In genomic region chr11:92967178-92967577, GRCh38 we compare ENCODE assay signal across 31 cellular contexts. TPM values are rescaled to one million over a fixed set of nuclear protein-coding genes. Genes with fewer than 3 reads are reported as not detected.
"Had no signal": no experiment of that assay in that cellular context is flagged by ENCODE, and none has a peak within 500 bp of the region (broad histone marks: within the 10 kb centered on the region; RNA-seq: fewer than 3 reads in every experiment).

No MANE protein-coding gene starts in this region.

- H3K4me3 Mint-ChIP-seq: activated CD8-positive, alpha-beta T cell treated with anti-CD3 and anti-CD28 coated beads, Interleukin-2, amount 10 ng/mL, durations not matched to agents 7 days and 5 days; activated naive CD4-positive, alpha-beta T cell treated with anti-CD3 and anti-CD28 coated beads, Interleukin-2, amount 10 ng/mL, durations not matched to agents 7 days and 5 days; activated naive CD8-positive, alpha-beta T cell treated with anti-CD3 and anti-CD28 coated beads, Interleukin-2, amount 10 ng/mL, durations not matched to agents 7 days and 5 days; T-helper 1 cell treated with Interleukin-12 subunit alpha and Interleukin-12 subunit beta and Interleukin-4 antibody, amounts not matched to agents 30 μg/mL and 1 μg/mL, for 36 hours; T-helper 2 cell treated with Interferon-gamma antibody and Interleukin-4, amounts not matched to agents 5 μg/mL and 100 μg/mL, for 36 hours; WTC11 had no signal

- H3K4me1 Mint-ChIP-seq: activated naive CD4-positive, alpha-beta T cell treated with anti-CD3 and anti-CD28 coated beads, Interleukin-2, amount 10 ng/mL, durations not matched to agents 7 days and 5 days; activated naive CD8-positive, alpha-beta T cell treated with anti-CD3 and anti-CD28 coated beads, Interleukin-2, amount 10 ng/mL, durations not matched to agents 7 days and 5 days had no signal

- H3K27ac Mint-ChIP-seq: activated CD8-positive, alpha-beta T cell treated with anti-CD3 and anti-CD28 coated beads, Interleukin-2, amount 10 ng/mL, durations not matched to agents 7 days and 5 days; activated naive CD4-positive, alpha-beta T cell treated with anti-CD3 and anti-CD28 coated beads, Interleukin-2, amount 10 ng/mL, durations not matched to agents 7 days and 5 days; activated naive CD8-positive, alpha-beta T cell treated with anti-CD3 and anti-CD28 coated beads, Interleukin-2, amount 10 ng/mL, durations not matched to agents 7 days and 5 days; T-helper 1 cell treated with Interleukin-12 subunit alpha and Interleukin-12 subunit beta and Interleukin-4 antibody, amounts not matched to agents 30 μg/mL and 1 μg/mL, for 36 hours; T-helper 2 cell treated with Interferon-gamma antibody and Interleukin-4, amounts not matched to agents 5 μg/mL and 100 μg/mL, for 36 hours; WTC11 had no signal

- DNase-seq: activated CD4-positive, alpha-beta T cell treated with anti-CD3 and anti-CD28 coated beads for 4 hours; activated CD4-positive, alpha-beta T cell treated with anti-CD3 and anti-CD28 coated beads, Interleukin-2, amount 50 U/mL, for 1 hour; activated CD8-positive, alpha-beta T cell treated with anti-CD3 and anti-CD28 coated beads, Interleukin-2, amount 10 ng/mL, durations not matched to agents 7 days and 5 days; activated gamma-delta T cell treated with Interleukin-2 at 50 U/mL for 16 hours; activated naive CD4-positive, alpha-beta T cell treated with anti-CD3 and anti-CD28 coated beads, Interleukin-2, amount 10 ng/mL, durations not matched to agents 7 days and 5 days; activated naive CD8-positive, alpha-beta T cell treated with anti-CD3 and anti-CD28 coated beads, Interleukin-2, amount 10 ng/mL, durations not matched to agents 7 days and 5 days; adrenal gland; body of pancreas; Kasumi-1; KG1; MG63; MV-4-11; NCI-H1092; NCI-H1436 treated with DMSO at 0.1 percent for 48 hours; NCI-H1694 treated with DMSO at 0.1 percent for 48 hours; NCI-H2029; NCI-H345; NCI-H524 treated with DMSO at 0.1 percent for 48 hours; SHP77; SK-N-SH had no signal

- H3K9me3 Mint-ChIP-seq: activated naive CD4-positive, alpha-beta T cell treated with anti-CD3 and anti-CD28 coated beads, Interleukin-2, amount 10 ng/mL, durations not matched to agents 7 days and 5 days; activated naive CD8-positive, alpha-beta T cell treated with anti-CD3 and anti-CD28 coated beads, Interleukin-2, amount 10 ng/mL, durations not matched to agents 7 days and 5 days; T-helper 1 cell treated with Interleukin-12 subunit alpha and Interleukin-12 subunit beta and Interleukin-4 antibody, amounts not matched to agents 30 μg/mL and 1 μg/mL, for 36 hours; T-helper 2 cell treated with Interferon-gamma antibody and Interleukin-4, amounts not matched to agents 5 μg/mL and 100 μg/mL, for 36 hours; WTC11 had no signal

- H3K36me3 Mint-ChIP-seq: activated naive CD4-positive, alpha-beta T cell treated with anti-CD3 and anti-CD28 coated beads, Interleukin-2, amount 10 ng/mL, durations not matched to agents 7 days and 5 days; activated naive CD8-positive, alpha-beta T cell treated with anti-CD3 and anti-CD28 coated beads, Interleukin-2, amount 10 ng/mL, durations not matched to agents 7 days and 5 days; WTC11 had no signal

- ATAC-seq: activated CD4-positive, CD25-positive, alpha-beta regulatory T cell treated with anti-CD3 and anti-CD28 coated beads, Interleukin-2, amount 50 U/mL, for 24 hours; activated CD8-positive, alpha-beta T cell treated with anti-CD3 and anti-CD28 coated beads, Interleukin-2, amount 10 ng/mL, durations not matched to agents 7 days and 5 days; body of pancreas; Panc1; WTC11 had no signal

RNA-seq across cellular contexts. Expression of gene MTNR1B, which starts 2.3 kb away (rescaled TPM):
- total RNA-seq: activated CD8-positive, alpha-beta T cell treated with anti-CD3 and anti-CD28 coated beads, Interleukin-2, amount 10 ng/mL, durations not matched to agents 7 days and 5 days; activated naive CD8-positive, alpha-beta T cell treated with anti-CD3 and anti-CD28 coated beads, Interleukin-2, amount 10 ng/mL, durations not matched to agents 7 days and 5 days; adrenal gland; astrocyte; body of pancreas; breast epithelium; cardiac septum; NCI-H460; RPMI7951; SJSA1; WTC11 had no signal
